In the genomic region with DNA sequence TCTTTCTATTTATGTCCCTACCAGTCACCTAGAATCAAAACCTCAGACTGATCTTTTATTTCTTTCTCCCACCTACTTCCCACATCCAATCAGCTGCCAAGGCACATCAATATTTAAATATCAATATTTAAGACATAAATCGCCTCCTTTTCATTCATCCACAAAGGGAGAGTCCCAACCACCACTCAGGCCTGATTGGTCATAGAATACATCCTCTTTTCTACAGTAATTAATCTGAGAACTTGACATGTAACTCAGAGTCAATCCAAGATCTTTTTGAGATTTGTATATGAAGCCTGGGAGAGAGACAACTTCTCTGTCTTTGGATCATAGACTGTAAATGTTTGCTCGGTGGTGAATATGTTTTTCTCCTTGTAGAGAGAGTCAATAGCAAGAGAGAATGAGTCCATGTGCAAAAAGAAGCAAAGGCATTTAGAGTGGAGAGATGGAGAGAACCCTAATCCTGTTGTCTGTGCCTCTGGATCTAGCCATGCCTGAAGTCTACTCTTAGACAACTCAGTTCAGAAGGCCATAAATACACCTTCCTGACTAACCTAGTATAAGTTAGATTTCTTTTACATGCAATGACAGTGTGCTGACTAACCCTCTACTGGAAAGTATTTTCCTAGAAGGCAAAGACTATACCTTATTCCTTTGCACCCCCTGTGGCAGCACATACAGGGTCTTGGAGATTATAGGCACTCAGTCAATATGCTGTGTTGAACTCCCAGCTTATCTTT, we compare ENCODE assay signal across 1 cellular context.
TF ChIP-seq lines count a peak whose summit lies in the region.

No MANE protein-coding gene starts in this region.

TF ChIP-seq in GM12878, 131 proteins besides CTCF, POLR2A, EP300 and RAD21 (continued from another document):
- TF ChIP-seq ATF7 (IDR thresholded peaks at IDR 0.05; ENCODE audit: low read depth), result 0 out of 2 replicates have a peak, but pooled peaks have one; percentile 14
